Comparison of ENCODE assay signal across 1 cellular context in genomic region chr16:82061861-82062525, GRCh38.
TF ChIP-seq lines count a peak whose summit lies in the region.

No MANE protein-coding gene starts in this region.

TF ChIP-seq in HepG2, 621 proteins besides CTCF, POLR2A, EP300 and RAD21 (continued from another document):
- TF ChIP-seq, protein P1, sequence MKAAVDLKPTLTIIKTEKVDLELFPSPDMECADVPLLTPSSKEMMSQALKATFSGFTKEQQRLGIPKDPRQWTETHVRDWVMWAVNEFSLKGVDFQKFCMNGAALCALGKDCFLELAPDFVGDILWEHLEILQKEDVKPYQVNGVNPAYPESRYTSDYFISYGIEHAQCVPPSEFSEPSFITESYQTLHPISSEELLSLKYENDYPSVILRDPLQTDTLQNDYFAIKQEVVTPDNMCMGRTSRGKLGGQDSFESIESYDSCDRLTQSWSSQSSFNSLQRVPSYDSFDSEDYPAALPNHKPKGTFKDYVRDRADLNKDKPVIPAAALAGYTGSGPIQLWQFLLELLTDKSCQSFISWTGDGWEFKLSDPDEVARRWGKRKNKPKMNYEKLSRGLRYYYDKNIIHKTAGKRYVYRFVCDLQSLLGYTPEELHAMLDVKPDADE (CRISPR knock-in tag; IDR thresholded peaks at IDR 0.05), result no peak
- TF ChIP-seq ZSCAN21 (CRISPR knock-in tag; IDR thresholded peaks at IDR 0.05; ENCODE audit: borderline replicate concordance), result 0 out of 2 replicates have a peak, but pooled peaks have one; percentile 9
- 0 out of 2 replicates have a peak, but pooled peaks have one; percentile 13 for TF ChIP-seq FOSL2 (CRISPR knock-in tag; IDR thresholded peaks at IDR 0.05)
- TF ChIP-seq MAFK (conservative IDR thresholded peaks at IDR 0.05 in 1 of 2, IDR thresholded peaks at IDR 0.05 in 1 of 2; ENCODE audit: low read length in 2 of 2), result peak; percentile 38 to 61; a peak in 3 of 4 replicates
- TF ChIP-seq ZMAT3 (CRISPR knock-in tag; conservative IDR thresholded peaks at IDR 0.05), result 0 out of 2 replicates have a peak, but pooled peaks have one; percentile 31
- TF ChIP-seq, protein P2, sequence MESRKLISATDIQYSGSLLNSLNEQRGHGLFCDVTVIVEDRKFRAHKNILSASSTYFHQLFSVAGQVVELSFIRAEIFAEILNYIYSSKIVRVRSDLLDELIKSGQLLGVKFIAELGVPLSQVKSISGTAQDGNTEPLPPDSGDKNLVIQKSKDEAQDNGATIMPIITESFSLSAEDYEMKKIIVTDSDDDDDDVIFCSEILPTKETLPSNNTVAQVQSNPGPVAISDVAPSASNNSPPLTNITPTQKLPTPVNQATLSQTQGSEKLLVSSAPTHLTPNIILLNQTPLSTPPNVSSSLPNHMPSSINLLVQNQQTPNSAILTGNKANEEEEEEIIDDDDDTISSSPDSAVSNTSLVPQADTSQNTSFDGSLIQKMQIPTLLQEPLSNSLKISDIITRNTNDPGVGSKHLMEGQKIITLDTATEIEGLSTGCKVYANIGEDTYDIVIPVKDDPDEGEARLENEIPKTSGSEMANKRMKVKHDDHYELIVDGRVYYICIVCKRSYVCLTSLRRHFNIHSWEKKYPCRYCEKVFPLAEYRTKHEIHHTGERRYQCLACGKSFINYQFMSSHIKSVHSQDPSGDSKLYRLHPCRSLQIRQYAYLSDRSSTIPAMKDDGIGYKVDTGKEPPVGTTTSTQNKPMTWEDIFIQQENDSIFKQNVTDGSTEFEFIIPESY (CRISPR knock-in tag; IDR thresholded peaks at IDR 0.05), result no peak
- TF ChIP-seq SMC3 (IDR thresholded peaks at IDR 0.05; ENCODE audit: low read length), result peak; percentile 56; the same call in 1 of the 2 replicates
- TF ChIP-seq FIP1L1 (IDR thresholded peaks at IDR 0.05; ENCODE audit: borderline replicate concordance, insufficient read depth, low read depth, low read length), result no peak
- TF ChIP-seq, protein P3, sequence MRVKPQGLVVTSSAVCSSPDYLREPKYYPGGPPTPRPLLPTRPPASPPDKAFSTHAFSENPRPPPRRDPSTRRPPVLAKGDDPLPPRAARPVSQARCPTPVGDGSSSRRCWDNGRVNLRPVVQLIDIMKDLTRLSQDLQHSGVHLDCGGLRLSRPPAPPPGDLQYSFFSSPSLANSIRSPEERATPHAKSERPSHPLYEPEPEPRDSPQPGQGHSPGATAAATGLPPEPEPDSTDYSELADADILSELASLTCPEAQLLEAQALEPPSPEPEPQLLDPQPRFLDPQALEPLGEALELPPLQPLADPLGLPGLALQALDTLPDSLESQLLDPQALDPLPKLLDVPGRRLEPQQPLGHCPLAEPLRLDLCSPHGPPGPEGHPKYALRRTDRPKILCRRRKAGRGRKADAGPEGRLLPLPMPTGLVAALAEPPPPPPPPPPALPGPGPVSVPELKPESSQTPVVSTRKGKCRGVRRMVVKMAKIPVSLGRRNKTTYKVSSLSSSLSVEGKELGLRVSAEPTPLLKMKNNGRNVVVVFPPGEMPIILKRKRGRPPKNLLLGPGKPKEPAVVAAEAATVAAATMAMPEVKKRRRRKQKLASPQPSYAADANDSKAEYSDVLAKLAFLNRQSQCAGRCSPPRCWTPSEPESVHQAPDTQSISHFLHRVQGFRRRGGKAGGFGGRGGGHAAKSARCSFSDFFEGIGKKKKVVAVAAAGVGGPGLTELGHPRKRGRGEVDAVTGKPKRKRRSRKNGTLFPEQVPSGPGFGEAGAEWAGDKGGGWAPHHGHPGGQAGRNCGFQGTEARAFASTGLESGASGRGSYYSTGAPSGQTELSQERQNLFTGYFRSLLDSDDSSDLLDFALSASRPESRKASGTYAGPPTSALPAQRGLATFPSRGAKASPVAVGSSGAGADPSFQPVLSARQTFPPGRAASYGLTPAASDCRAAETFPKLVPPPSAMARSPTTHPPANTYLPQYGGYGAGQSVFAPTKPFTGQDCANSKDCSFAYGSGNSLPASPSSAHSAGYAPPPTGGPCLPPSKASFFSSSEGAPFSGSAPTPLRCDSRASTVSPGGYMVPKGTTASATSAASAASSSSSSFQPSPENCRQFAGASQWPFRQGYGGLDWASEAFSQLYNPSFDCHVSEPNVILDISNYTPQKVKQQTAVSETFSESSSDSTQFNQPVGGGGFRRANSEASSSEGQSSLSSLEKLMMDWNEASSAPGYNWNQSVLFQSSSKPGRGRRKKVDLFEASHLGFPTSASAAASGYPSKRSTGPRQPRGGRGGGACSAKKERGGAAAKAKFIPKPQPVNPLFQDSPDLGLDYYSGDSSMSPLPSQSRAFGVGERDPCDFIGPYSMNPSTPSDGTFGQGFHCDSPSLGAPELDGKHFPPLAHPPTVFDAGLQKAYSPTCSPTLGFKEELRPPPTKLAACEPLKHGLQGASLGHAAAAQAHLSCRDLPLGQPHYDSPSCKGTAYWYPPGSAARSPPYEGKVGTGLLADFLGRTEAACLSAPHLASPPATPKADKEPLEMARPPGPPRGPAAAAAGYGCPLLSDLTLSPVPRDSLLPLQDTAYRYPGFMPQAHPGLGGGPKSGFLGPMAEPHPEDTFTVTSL (CRISPR knock-in tag; IDR thresholded peaks at IDR 0.05; ENCODE audit: borderline replicate concordance), result no peak
- no peak for TF ChIP-seq ZNF766 (CRISPR knock-in tag; IDR thresholded peaks at IDR 0.05; ENCODE audit: borderline replicate concordance)
- TF ChIP-seq CEBPG (CRISPR knock-in tag; IDR thresholded peaks at IDR 0.05), result peak; percentile 79
- 0 out of 2 replicates have a peak, but pooled peaks have one; percentile 26 for TF ChIP-seq RXRB (CRISPR knock-in tag; IDR thresholded peaks at IDR 0.05; ENCODE audit: borderline replicate concordance)
- no peak for TF ChIP-seq SCMH1 (CRISPR knock-in tag; IDR thresholded peaks at IDR 0.05; ENCODE audit: borderline replicate concordance)
- TF ChIP-seq CC2D1A (CRISPR knock-in tag; IDR thresholded peaks at IDR 0.05), result 0 out of 2 replicates have a peak, but pooled peaks have one; percentile 44
- 0 out of 2 replicates have a peak, but pooled peaks have one; percentile 13 for TF ChIP-seq ELF3 (CRISPR knock-in tag; IDR thresholded peaks at IDR 0.05)
- TF ChIP-seq, protein P4, sequence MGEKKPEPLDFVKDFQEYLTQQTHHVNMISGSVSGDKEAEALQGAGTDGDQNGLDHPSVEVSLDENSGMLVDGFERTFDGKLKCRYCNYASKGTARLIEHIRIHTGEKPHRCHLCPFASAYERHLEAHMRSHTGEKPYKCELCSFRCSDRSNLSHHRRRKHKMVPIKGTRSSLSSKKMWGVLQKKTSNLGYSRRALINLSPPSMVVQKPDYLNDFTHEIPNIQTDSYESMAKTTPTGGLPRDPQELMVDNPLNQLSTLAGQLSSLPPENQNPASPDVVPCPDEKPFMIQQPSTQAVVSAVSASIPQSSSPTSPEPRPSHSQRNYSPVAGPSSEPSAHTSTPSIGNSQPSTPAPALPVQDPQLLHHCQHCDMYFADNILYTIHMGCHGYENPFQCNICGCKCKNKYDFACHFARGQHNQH (CRISPR knock-in tag; IDR thresholded peaks at IDR 0.05), result no peak
- TF ChIP-seq BATF2 (CRISPR knock-in tag; IDR thresholded peaks at IDR 0.05), result no peak
- peak; percentile 57 for TF ChIP-seq STAG1 (CRISPR knock-in tag; IDR thresholded peaks at IDR 0.05)
- no peak for TF ChIP-seq ZNF138 (CRISPR knock-in tag; IDR thresholded peaks at IDR 0.05; ENCODE audit: low read depth)
- TF ChIP-seq NR2F1 (CRISPR knock-in tag; IDR thresholded peaks at IDR 0.05), result 0 out of 4 replicates have a peak, but pooled peaks of 1 of the 2 experiments have one; percentile 11
- TF ChIP-seq ZFP90 (CRISPR knock-in tag; IDR thresholded peaks at IDR 0.05; ENCODE audit: borderline replicate concordance), result no peak
- TF ChIP-seq ZNF850 (CRISPR knock-in tag; conservative IDR thresholded peaks at IDR 0.05), result no peak
- TF ChIP-seq ZBTB20 (CRISPR knock-in tag; IDR thresholded peaks at IDR 0.05; ENCODE audit: borderline replicate concordance, low read depth), result 0 out of 2 replicates have a peak, but pooled peaks have one; percentile 15
- no peak for TF ChIP-seq HOXA9 (CRISPR knock-in tag; IDR thresholded peaks at IDR 0.05; ENCODE audit: borderline replicate concordance)
- TF ChIP-seq MAFF (IDR thresholded peaks at IDR 0.05; ENCODE audit: low read depth, low read length), result peak; percentile 54; the same call in 1 of the 2 replicates
- peak; percentile 51; the same call in 1 of the 2 replicates for TF ChIP-seq ZBTB38 (CRISPR knock-in tag; IDR thresholded peaks at IDR 0.05)
- no peak for TF ChIP-seq SP1 (IDR thresholded peaks at IDR 0.05)
- TF ChIP-seq SP1 (CRISPR knock-in tag; IDR thresholded peaks at IDR 0.05), result 0 out of 2 replicates have a peak, but pooled peaks have one; percentile 21
- TF ChIP-seq CEBPB (IDR thresholded peaks at IDR 0.05; ENCODE audit: borderline replicate concordance, low read depth, low read length), result peak; percentile 53; the same call in 1 of the 2 replicates
- no peak for TF ChIP-seq ZNF598 (CRISPR knock-in tag; IDR thresholded peaks at IDR 0.05; ENCODE audit: borderline replicate concordance)
- 0 out of 2 replicates have a peak, but pooled peaks have one; percentile 25 for TF ChIP-seq FOXA3 (CRISPR knock-in tag; IDR thresholded peaks at IDR 0.05)
- no peak for TF ChIP-seq ZNF674 (CRISPR knock-in tag; IDR thresholded peaks at IDR 0.05; ENCODE audit: low read depth)
- TF ChIP-seq GLI4 (CRISPR knock-in tag; IDR thresholded peaks at IDR 0.05; ENCODE audit: borderline replicate concordance), result no peak
- no peak for TF ChIP-seq POGZ (CRISPR knock-in tag; IDR thresholded peaks at IDR 0.05)
- peak; percentile 8; the same call in 1 of the 2 replicates for TF ChIP-seq TARDBP (CRISPR knock-in tag; IDR thresholded peaks at IDR 0.05)
- no peak for TF ChIP-seq RFXANK (CRISPR knock-in tag; IDR thresholded peaks at IDR 0.05)
- no peak for TF ChIP-seq ZNF296 (CRISPR knock-in tag; conservative IDR thresholded peaks at IDR 0.05)
- no peak for TF ChIP-seq ZNF549 (CRISPR knock-in tag; IDR thresholded peaks at IDR 0.05)
- no peak for TF ChIP-seq KLF11 (CRISPR knock-in tag; IDR thresholded peaks at IDR 0.05)
- TF ChIP-seq SP140L (CRISPR knock-in tag; IDR thresholded peaks at IDR 0.05; ENCODE audit: borderline replicate concordance), result 0 out of 2 replicates have a peak, but pooled peaks have one; percentile 36
- no peak for TF ChIP-seq ISL2 (CRISPR knock-in tag; IDR thresholded peaks at IDR 0.05)
- TF ChIP-seq ZNF382 (CRISPR knock-in tag; IDR thresholded peaks at IDR 0.05; ENCODE audit: borderline replicate concordance), result no peak
- TF ChIP-seq PAXIP1 (CRISPR knock-in tag; conservative IDR thresholded peaks at IDR 0.05), result no peak
- no peak for TF ChIP-seq CHD4 (IDR thresholded peaks at IDR 0.05; ENCODE audit: borderline replicate concordance, low read length)
- 0 out of 2 replicates have a peak, but pooled peaks have one; percentile 15 for TF ChIP-seq MIXL1 (CRISPR knock-in tag; IDR thresholded peaks at IDR 0.05)
- TF ChIP-seq ZNF570 (CRISPR knock-in tag; IDR thresholded peaks at IDR 0.05; ENCODE audit: borderline replicate concordance), result no peak
- TF ChIP-seq ZBTB44 (CRISPR knock-in tag; IDR thresholded peaks at IDR 0.05), result no peak
- no peak for TF ChIP-seq ISX (CRISPR knock-in tag; conservative IDR thresholded peaks at IDR 0.05)
- TF ChIP-seq GATAD2A (CRISPR knock-in tag; IDR thresholded peaks at IDR 0.05), result 0 out of 2 replicates have a peak, but pooled peaks have one; percentile 25
- TF ChIP-seq PHF21A (CRISPR knock-in tag; IDR thresholded peaks at IDR 0.05), result no peak
- no peak for TF ChIP-seq SIN3B (IDR thresholded peaks at IDR 0.05; ENCODE audit: low read length)
- no peak for TF ChIP-seq YY1 (IDR thresholded peaks at IDR 0.05; ENCODE audit: insufficient read depth, insufficient replicate concordance, low read depth, low read length)
